1 cellular context compared by ENCODE assay signal in genomic region chr13:105552078-105552477, GRCh38.
A peak's percentile ranks its signal among the peaks of the same experiment; 100 is the strongest.
TF ChIP-seq lines count a peak whose summit lies in the region.

No MANE protein-coding gene starts in this region.

TF ChIP-seq in K562, 482 proteins besides CTCF, POLR2A, EP300 and RAD21 (continued from another document):
- TF ChIP-seq, protein P1, sequence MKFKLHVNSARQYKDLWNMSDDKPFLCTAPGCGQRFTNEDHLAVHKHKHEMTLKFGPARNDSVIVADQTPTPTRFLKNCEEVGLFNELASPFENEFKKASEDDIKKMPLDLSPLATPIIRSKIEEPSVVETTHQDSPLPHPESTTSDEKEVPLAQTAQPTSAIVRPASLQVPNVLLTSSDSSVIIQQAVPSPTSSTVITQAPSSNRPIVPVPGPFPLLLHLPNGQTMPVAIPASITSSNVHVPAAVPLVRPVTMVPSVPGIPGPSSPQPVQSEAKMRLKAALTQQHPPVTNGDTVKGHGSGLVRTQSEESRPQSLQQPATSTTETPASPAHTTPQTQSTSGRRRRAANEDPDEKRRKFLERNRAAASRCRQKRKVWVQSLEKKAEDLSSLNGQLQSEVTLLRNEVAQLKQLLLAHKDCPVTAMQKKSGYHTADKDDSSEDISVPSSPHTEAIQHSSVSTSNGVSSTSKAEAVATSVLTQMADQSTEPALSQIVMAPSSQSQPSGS (CRISPR knock-in tag; IDR thresholded peaks at IDR 0.05), result no peak
- TF ChIP-seq ATF3 (IDR thresholded peaks at IDR 0.05) (peak; percentile 24), ATF3 (CRISPR knock-in tag; conservative IDR thresholded peaks at IDR 0.05) (no peak)
